14 cellular contexts compared by ENCODE assay signal in the genomic region with DNA sequence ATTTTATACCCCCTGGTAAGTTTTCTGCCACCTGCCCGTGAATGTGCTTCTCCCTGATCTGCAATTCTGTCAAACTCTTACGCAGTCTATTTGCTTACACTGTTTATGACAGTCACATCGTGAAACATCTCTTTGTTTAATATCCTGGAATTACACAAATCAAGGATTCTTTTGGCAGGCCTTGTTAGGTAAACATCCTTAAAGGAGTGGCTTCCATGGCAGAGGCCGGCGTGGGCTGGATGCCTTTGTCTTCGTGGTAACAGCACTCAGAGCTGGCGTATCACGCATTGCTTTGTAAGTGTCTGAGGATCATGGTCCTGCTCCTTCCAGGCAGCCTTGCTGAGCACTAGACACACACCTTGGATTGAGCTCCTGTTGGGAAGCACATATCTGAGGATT.
"Had no signal": no experiment of that assay in that cellular context is flagged by ENCODE, and none has a peak within 500 bp of the region (broad histone marks: within the 10 kb centered on the region; RNA-seq: fewer than 3 reads in every experiment).

No MANE protein-coding gene starts in this region.

- H3K4me3 ChIP-seq: body of pancreas, coronary artery had no signal

- H3K27me3 ChIP-seq: body of pancreas had no signal

- H3K9ac ChIP-seq: parathyroid adenoma had no signal

- ATAC-seq: activated naive CD4-positive, alpha-beta T cell treated with anti-CD3 and anti-CD28 coated beads, Interleukin-2, amount 50 U/mL, for 72 hours; left lobe of liver; naive thymus-derived CD8-positive, alpha-beta T cell; WTC11 had no signal

- H3K4me1 ChIP-seq: body of pancreas, parathyroid adenoma had no signal

- H2AFZ ChIP-seq: parathyroid adenoma had no signal

- H3K79me2 ChIP-seq: parathyroid adenoma had no signal

- DNase-seq: activated CD4-positive, alpha-beta memory T cell treated with anti-CD3 and anti-CD28 coated beads, Interleukin-2, amount 10 ng/mL, durations not matched to agents 7 days and 5 days; activated CD4-positive, alpha-beta T cell treated with anti-CD3 and anti-CD28 coated beads for 4 hours; activated gamma-delta T cell; activated T-cell treated with anti-CD3 and anti-CD28 coated beads, Interleukin-2, amount 50 U/mL, for 24 hours; foreskin melanocyte; head of caudate nucleus; naive thymus-derived CD8-positive, alpha-beta T cell; retina had no signal

- H3K9me3 ChIP-seq: body of pancreas had no signal

- H3K27ac ChIP-seq: body of pancreas, coronary artery, parathyroid adenoma had no signal
